In genomic region chr3:5004319-5005152, GRCh38 we compare ENCODE assay signal across 20 cellular contexts. TPM values are rescaled to one million over a fixed set of nuclear protein-coding genes. Genes with fewer than 3 reads are reported as not detected.
DNase-seq lines count a peak whose midpoint lies in the region; ATAC-seq and TF ChIP-seq lines count a peak whose summit lies in the region.
"Had no signal": no experiment of that assay in that cellular context is flagged by ENCODE, and none has a peak within 500 bp of the region (broad histone marks: within the 10 kb centered on the region; RNA-seq: fewer than 3 reads in every experiment).

No MANE protein-coding gene starts in this region.

- 0 out of 2 replicates have a peak, but pooled peaks cover 2% of the 10 kb centered on the region for H3K9me1 ChIP-seq in IMR-90 (ENCODE audit: insufficient read depth, low read length)

- no peaks in the 10 kb centered on the region for H3F3A ChIP-seq in MM.1S (ENCODE audit: insufficient read depth, low read length)

- no peak overlapping the region for H4K8ac ChIP-seq in IMR-90 (ENCODE audit: low read depth in 2 of 2, low read length in 2 of 2)

- H4K5ac ChIP-seq in IMR-90 (ENCODE audit: low read depth, low read length): no peak overlapping the region

- H3K4me3 ChIP-seq in IMR-90 (ENCODE audit: insufficient read depth, low read depth, low read length) (no peak overlapping the region), MM.1S (ENCODE audit: low read length) (no peak overlapping the region)
- H3K4me3 ChIP-seq: GM12878, suprapubic skin had no signal

- H3K9me3 ChIP-seq in IMR-90 (ENCODE audit: control insufficient read depth, insufficient read depth, low read length) (no peaks in the 10 kb centered on the region), MM.1S (replicated peaks; ENCODE audit: insufficient read depth, low read length) (no peaks in the 10 kb centered on the region)
- H3K9me3 ChIP-seq: neutrophil, suprapubic skin had no signal

- peak overlapping the region; percentile 34; the same call in 1 of the 2 replicates for H3K14ac ChIP-seq in IMR-90 (replicated peaks; ENCODE audit: low read depth, low read length)

- H4K91ac ChIP-seq in IMR-90 (ENCODE audit: insufficient read depth, low read depth, low read length): no peak overlapping the region

- H3K36me3 ChIP-seq in IMR-90 (ENCODE audit: control insufficient read depth, insufficient read depth, low read length) (no peaks in the 10 kb centered on the region), MM.1S (replicated peaks; ENCODE audit: insufficient read depth, low read length) (no peaks in the 10 kb centered on the region)
- H3K36me3 ChIP-seq: neutrophil, suprapubic skin had no signal

- no peaks in the 10 kb centered on the region for H4K20me1 ChIP-seq in IMR-90 (ENCODE audit: insufficient read depth, low read length)
- H4K20me1 ChIP-seq in MM.1S (ENCODE audit: insufficient read depth, low read length): no peaks in the 10 kb centered on the region

- no peak for TF ChIP-seq CTCF in CD14-positive monocyte (IDR thresholded peaks at IDR 0.05)
- no peak for TF ChIP-seq CTCF in IMR-90 (conservative IDR thresholded peaks at IDR 0.05; ENCODE audit: low read depth, low read length)
- no peak for TF ChIP-seq CTCF in natural killer cell (IDR thresholded peaks at IDR 0.05)
- no peak for TF ChIP-seq CTCF in MM.1S (IDR thresholded peaks at IDR 0.05; ENCODE audit: low read length)

- no peak overlapping the region for H3K23ac ChIP-seq in IMR-90 (ENCODE audit: low read depth, low read length)

- ATAC-seq in IMR-90 (ENCODE audit: low read depth) (no peak), natural killer cell (no peak)
- no peak for ATAC-seq in central memory CD8-positive, alpha-beta T cell (replicated peaks; ENCODE audit: extremely low read depth, poor library complexity, severe bottlenecking)
- ATAC-seq: activated T-cell treated with anti-CD3 and anti-CD28 coated beads, Interleukin-2, amount 50 U/mL, for 4 hours; GM12878; left cardiac atrium had no signal

- POLR2A ChIA-PET in IMR-90 (lab: Charles Lee; ENCODE audit: unreplicated experiment): no interaction called here

- H3K36me3 Mint-ChIP-seq in CD14-positive monocyte (peaks cover 2 to 5% of the 10 kb centered on the region in 2 donors), natural killer cell (no peaks in the 10 kb centered on the region)
- H3K36me3 Mint-ChIP-seq in central memory CD8-positive, alpha-beta T cell (ENCODE audit: insufficient read depth): peaks cover 6% of the 10 kb centered on the region

- CTCF ChIA-PET in IMR-90 (lab: Yijun Ruan, JAX): interaction anchor here (0.8 kb wide), 1 partner anchor 13 kb away, joined by 3 read pairs; no protein-coding TSS in a partner anchor

- H3K27me3 ChIP-seq in IMR-90 (ENCODE audit: control insufficient read depth, insufficient read depth, low read length) (no peaks in the 10 kb centered on the region), MM.1S (replicated peaks; ENCODE audit: insufficient read depth, low read length) (no peaks in the 10 kb centered on the region)
- H3K27me3 ChIP-seq: suprapubic skin had no signal

- intact Hi-C loops in CD14-positive monocyte (cut with micrococcal nuclease) (no loop called here), IMR-90 (cut with micrococcal nuclease) (no loop called here), natural killer cell (cut with micrococcal nuclease) (no loop called here)

- H2AFZ ChIP-seq in IMR-90 (replicated peaks; ENCODE audit: low read length, poor library complexity) (no peak overlapping the region), MM.1S (ENCODE audit: low read length) (no peak overlapping the region)

- no peak overlapping the region for H2AK9ac ChIP-seq in IMR-90 (replicated peaks; ENCODE audit: low read depth, low read length, poor library complexity)

- dilution Hi-C loops in IMR-90 (cut with HindIII; ENCODE audit: low sequenced_read_pairs, unreplicated experiment): no loop called here

- H3K27ac ChIP-seq in IMR-90 (ENCODE audit: insufficient read depth, low read length) (no peak overlapping the region), MM.1S (ENCODE audit: low read length) (no peak overlapping the region)
- H3K27ac ChIP-seq: neutrophil, suprapubic skin had no signal

- in situ Hi-C loops in IMR-90 (cut with MboI; ENCODE audit: low sequenced_read_pairs): no loop called here

- H3K4me1 Mint-ChIP-seq in CD14-positive monocyte (peaks cover 29% of the 10 kb centered on the region), natural killer cell (peaks cover 39 to 45% of the 10 kb centered on the region in 2 donors)
- H3K4me1 Mint-ChIP-seq in central memory CD8-positive, alpha-beta T cell: peaks cover 31% of the 10 kb centered on the region

- WGBS in IMR-90 (ENCODE audit: extremely low coverage in 2 of 2, insufficient read length in 1 of 2), 2 experiments: 73% methylated on average over 3 of the region's 12 CpGs; no CpG with 5 or more reads in 1 of the 2 experiments

- H2BK5ac ChIP-seq in IMR-90 (ENCODE audit: low read depth, low read length, poor library complexity, severe bottlenecking): no peak overlapping the region

- TF ChIP-seq POLR2A in IMR-90 (IDR thresholded peaks at IDR 0.05; ENCODE audit: low read depth, low read length): no peak

- H3K18ac ChIP-seq in IMR-90 (ENCODE audit: low read depth, low read length): no peak overlapping the region

- TF ChIP-seq RAD21 in IMR-90 (IDR thresholded peaks at IDR 0.05; ENCODE audit: low read length): no peak

- H3K27ac Mint-ChIP-seq in CD14-positive monocyte (peak overlapping the region in 6 of 7 donors; percentile 32 to 91 (median 73)), natural killer cell (peak overlapping the region; percentile 93 to 96)
- H3K27ac Mint-ChIP-seq in central memory CD8-positive, alpha-beta T cell (ENCODE audit: low read depth): peak overlapping the region; percentile 41

- H3K79me1 ChIP-seq in IMR-90 (ENCODE audit: low read depth in 1 of 2, low read length in 2 of 2): no peaks in the 10 kb centered on the region

- H3K27me3 Mint-ChIP-seq in CD14-positive monocyte (ENCODE audit: low read depth in 3 of 3) (peaks cover 3 to 7% (median 4%) of the 10 kb centered on the region in 3 donors), natural killer cell (ENCODE audit: low read depth in 2 of 2) (no peaks in the 10 kb centered on the region)
- no peaks in the 10 kb centered on the region for H3K27me3 Mint-ChIP-seq in central memory CD8-positive, alpha-beta T cell

- H3K4me3 Mint-ChIP-seq in CD14-positive monocyte (no peak overlapping the region), natural killer cell (no peak overlapping the region)
- H3K4me3 Mint-ChIP-seq in central memory CD8-positive, alpha-beta T cell: no peak overlapping the region
- H3K4me3 Mint-ChIP-seq: activated T-cell treated with anti-CD3 and anti-CD28 coated beads, Interleukin-2, amount 50 U/mL, for 4 hours had no signal

- BruUV-seq in IMR-90 (replicated peaks; lab: Mats Ljungman, UMichigan): no TSS peak

- H2BK15ac ChIP-seq in IMR-90 (ENCODE audit: low read depth, low read length): no peak overlapping the region

- no peak overlapping the region for H3K4me2 ChIP-seq in IMR-90 (ENCODE audit: low read depth, low read length)
- no peak overlapping the region for H3K4me2 ChIP-seq in MM.1S (ENCODE audit: low read depth, low read length)

- H3K4ac ChIP-seq in IMR-90 (ENCODE audit: low read depth, low read length): no peak overlapping the region

- H3K4me1 ChIP-seq in IMR-90 (ENCODE audit: control insufficient read depth, insufficient read depth, low read length): no peaks in the 10 kb centered on the region; the same call in 1 of the 2 replicates
- no peaks in the 10 kb centered on the region for H3K4me1 ChIP-seq in MM.1S (ENCODE audit: low read length)

- no peak for DNase-seq in CD14-positive monocyte (ENCODE audit: low spot score)
- no peak for DNase-seq in IMR-90
- DNase-seq in central memory CD8-positive, alpha-beta T cell (ENCODE audit: low spot score in 2 of 2): no peak
- DNase-seq in natural killer cell: no peak
- DNase-seq in pons (ENCODE audit: low spot score): no peak
- no peak for DNase-seq in MM.1S
- no peak for DNase-seq in NK-92 (lab: John Stamatoyannopoulos, UW; ENCODE audit: unreplicated experiment)
- DNase-seq: activated CD4-positive, alpha-beta T cell treated with anti-CD3 and anti-CD28 coated beads for 1 hour; activated T-cell treated with anti-CD3 and anti-CD28 coated beads, Interleukin-2, amount 50 U/mL, for 4 hours; AML-193; central memory CD4-positive, alpha-beta T cell; effector memory CD4-positive, alpha-beta T cell; hypothalamus; left cardiac atrium; NCI-H187 treated with DMSO at 0.1 percent for 48 hours; SIG-M5; stimulated activated CD4-positive, alpha-beta T cell treated with anti-CD3 and anti-CD28 coated beads, Interleukin-2, amount 100 ng/mL, for 24 hours had no signal

- H2BK120ac ChIP-seq in IMR-90 (ENCODE audit: low read depth, low read length): no peak overlapping the region

- no peaks in the 10 kb centered on the region for H3K79me2 ChIP-seq in MM.1S (ENCODE audit: low read length)

- no peak overlapping the region for H2BK20ac ChIP-seq in IMR-90 (ENCODE audit: low read depth, low read length)

- H3K9me2 ChIP-seq in MM.1S (replicated peaks; ENCODE audit: insufficient read depth, low read length): no peaks in the 10 kb centered on the region

- no peak overlapping the region for H3K56ac ChIP-seq in IMR-90 (ENCODE audit: extremely low read depth, insufficient read depth, low read length)

- no peak overlapping the region for H3K9ac ChIP-seq in IMR-90 (ENCODE audit: low read depth, low read length)
- H3K9ac ChIP-seq in MM.1S (ENCODE audit: low read length): no peak overlapping the region

- no peaks in the 10 kb centered on the region for H3K9me3 Mint-ChIP-seq in CD14-positive monocyte
- H3K9me3 Mint-ChIP-seq in central memory CD8-positive, alpha-beta T cell: no peaks in the 10 kb centered on the region
- no peaks in the 10 kb centered on the region for H3K9me3 Mint-ChIP-seq in natural killer cell
- H3K9me3 Mint-ChIP-seq: activated T-cell treated with anti-CD3 and anti-CD28 coated beads, Interleukin-2, amount 50 U/mL, for 4 hours had no signal

- no peak overlapping the region for H2AK5ac ChIP-seq in IMR-90 (ENCODE audit: low read depth, low read length)

TF ChIP-seq in IMR-90, 13 proteins besides CTCF, POLR2A, EP300 and RAD21 (continues in another document):
- no peak for TF ChIP-seq SMC3 (IDR thresholded peaks at IDR 0.05; ENCODE audit: low read depth, low read length)
- no peak for TF ChIP-seq MAFK (IDR thresholded peaks at IDR 0.05; ENCODE audit: low read depth, low read length)
- TF ChIP-seq MXI1 (IDR thresholded peaks at IDR 0.05; ENCODE audit: borderline replicate concordance, low read depth, low read length): no peak

RNA-seq across cellular contexts. Expression of gene BHLHE40, which starts 25.3 kb away (rescaled TPM):
- polyA plus RNA-seq in CD14-positive monocyte (10 to 100 TPM; 20.2 to 23.4 TPM), IMR-90 (2012; rRNA removed) (31.1 and 31.8 TPM in 2 replicates)
- total RNA-seq in IMR-90 (2012; rRNA removed) (22.8 and 24.2 TPM in 2 replicates), natural killer cell (100 to 1,000 TPM; 512 to 725 (median 719) TPM)
- polyA plus RNA-seq in IMR-90 (2012; cell fraction: cytosol; rRNA removed): 26.0 and 43.6 TPM in 2 replicates
- 147 and 366 TPM in 2 replicates for polyA plus RNA-seq in IMR-90 (2012; cell fraction: nucleus; rRNA removed; ENCODE audit: low replicate concordance)

Comparison
In these comparisons a context has a peak if more than half of its experiments do, and no peak if none do; other contexts are left out.
1. H3K27ac Mint-ChIP-seq: peak in every context shown above with its lines; median percentile 94 in natural killer cell; 73 in CD14-positive monocyte; 41 in central memory CD8-positive, alpha-beta T cell.
2. RNA of gene BHLHE40, which starts 25.3 kb away (total RNA-seq): 512 to 725 TPM in natural killer cell; 22.8 to 24.2 TPM in IMR-90; every median in the first group is over 10 times any median in the second.